30 cellular contexts compared by ENCODE assay signal in the genomic region with DNA sequence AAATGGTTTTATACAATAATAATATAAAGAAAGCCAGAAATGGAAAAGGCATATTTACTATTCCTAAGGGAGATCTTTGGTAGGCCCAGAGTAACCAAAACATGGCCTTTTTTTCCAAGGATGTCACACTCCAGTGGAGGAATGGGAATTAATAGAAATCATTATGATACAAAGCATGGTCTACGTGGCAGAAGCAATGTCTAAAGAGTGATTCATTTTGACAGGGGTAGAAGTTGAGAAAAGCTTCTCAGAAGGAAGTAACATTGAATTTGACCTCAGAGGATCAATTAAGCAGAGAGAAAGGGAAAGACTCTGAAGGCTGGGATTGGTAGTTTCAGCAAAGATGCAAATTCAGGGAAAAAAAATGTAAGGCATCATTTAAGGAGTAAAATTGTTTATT.
"Had no signal": no experiment of that assay in that cellular context is flagged by ENCODE, and none has a peak within 500 bp of the region (broad histone marks: within the 10 kb centered on the region; RNA-seq: fewer than 3 reads in every experiment).

No MANE protein-coding gene starts in this region.

- H3K27ac Mint-ChIP-seq: dendritic cell treated with granulocyte-macrophage colony-stimulating factor and Interleukin-4, amounts not matched to agents 40 ng/mL and 50 ng/mL, for 4 days; naive B cell; natural killer cell treated with Interleukin-12 subunit alpha and Interleukin-12 subunit beta and Interleukin-15 and Interleukin-18, amount 100 ng/mL, for 72 hours; stimulated activated naive CD8-positive, alpha-beta T cell treated with anti-CD3 and anti-CD28 coated beads, Interleukin-15, amount 100 ng/mL, for 72 hours had no signal

- H3K27me3 ChIP-seq: colonic mucosa, esophagus squamous epithelium, left lung, right lobe of liver, suprapubic skin, transverse colon, upper lobe of right lung, uterus had no signal

- H3K27me3 Mint-ChIP-seq: stimulated activated naive CD8-positive, alpha-beta T cell treated with anti-CD3 and anti-CD28 coated beads, Interleukin-15, amount 100 ng/mL, for 72 hours had no signal

- DNase-seq: colonic mucosa; effector CD8-positive, alpha-beta T cell; esophagus squamous epithelium; hypothalamus; immature natural killer cell; kidney; left cardiac atrium; left lung; mesenchymal stem cell; mucosa of descending colon; naive B cell; right lobe of liver; small intestine; stimulated activated CD4-positive, alpha-beta T cell treated with anti-CD3 and anti-CD28 coated beads, Interleukin-12 subunit alpha, Interleukin-12 subunit beta, amount 100 ng/mL, for 4 hours; stimulated activated CD4-positive, alpha-beta T cell treated with anti-CD3 and anti-CD28 coated beads, Interleukin-1b, Interleukin-23, amount 100 ng/mL, for 48 hours; stimulated activated CD4-positive, alpha-beta T cell treated with anti-CD3 and anti-CD28 coated beads, Interleukin-4, amount 100 ng/mL, for 1 hour; stimulated activated CD8-positive, alpha-beta memory T cell treated with anti-CD3 and anti-CD28 coated beads, Interleukin-4, amount 100 ng/mL, for 48 hours; stimulated activated naive CD4-positive, alpha-beta T cell; stimulated activated naive CD8-positive, alpha-beta T cell treated with anti-CD3 and anti-CD28 coated beads, Interleukin-15, amount 100 ng/mL, for 72 hours; transverse colon; upper lobe of right lung; uterus had no signal

- H3K36me3 ChIP-seq: colonic mucosa, esophagus squamous epithelium, left lung, prostate gland, right lobe of liver, suprapubic skin, transverse colon, upper lobe of right lung, uterus had no signal

- H3K9me3 ChIP-seq: colonic mucosa, esophagus squamous epithelium, left lung, prostate gland, right lobe of liver, suprapubic skin, transverse colon, upper lobe of right lung, uterus had no signal

- H3K4me3 ChIP-seq: colonic mucosa, esophagus squamous epithelium, left lung, mucosa of descending colon, prostate gland, right lobe of liver, suprapubic skin, transverse colon, upper lobe of right lung, uterus had no signal

- H3K9me3 Mint-ChIP-seq: immature natural killer cell had no signal

- H3K4me1 Mint-ChIP-seq: immature natural killer cell; naive B cell; stimulated activated naive CD8-positive, alpha-beta T cell treated with anti-CD3 and anti-CD28 coated beads, Interleukin-15, amount 100 ng/mL, for 72 hours had no signal

- H3K27ac ChIP-seq: colonic mucosa, left lung, prostate gland, right lobe of liver, transverse colon, upper lobe of right lung had no signal

- ATAC-seq: left cardiac atrium; left lung; mucosa of descending colon; natural killer cell treated with Interleukin-12 subunit alpha and Interleukin-12 subunit beta and Interleukin-15 and Interleukin-18, amount 100 ng/mL, for 72 hours; right lobe of liver; stimulated activated naive CD8-positive, alpha-beta T cell treated with anti-CD3 and anti-CD28 coated beads, Interleukin-15, amount 100 ng/mL, for 72 hours; upper lobe of right lung had no signal

- H3K4me3 Mint-ChIP-seq: dendritic cell treated with granulocyte-macrophage colony-stimulating factor and Interleukin-4, amounts not matched to agents 40 ng/mL and 50 ng/mL, for 4 days; immature natural killer cell; mesothelial cell of epicardium; naive B cell; natural killer cell treated with Interleukin-12 subunit alpha and Interleukin-12 subunit beta and Interleukin-15 and Interleukin-18, amount 100 ng/mL, for 72 hours; neural crest cell; stimulated activated naive CD8-positive, alpha-beta T cell treated with anti-CD3 and anti-CD28 coated beads, Interleukin-15, amount 100 ng/mL, for 72 hours had no signal

- H3K36me3 Mint-ChIP-seq: mesothelial cell of epicardium, naive B cell had no signal

- FAIRE-seq: endothelial cell of umbilical vein, frontal cortex, kidney, small intestine had no signal

- H3K4me1 ChIP-seq: colonic mucosa, left lung, prostate gland, right lobe of liver, upper lobe of right lung, uterus had no signal
